Comparison of ENCODE assay signal across 1 cellular context in genomic region chr2:25651782-25652455, GRCh38.
TF ChIP-seq lines count a peak whose summit lies in the region.

No MANE protein-coding gene starts in this region.

TF ChIP-seq in HepG2, 621 proteins besides CTCF, POLR2A, EP300 and RAD21 (continues in another document):
- TF ChIP-seq, protein P1, sequence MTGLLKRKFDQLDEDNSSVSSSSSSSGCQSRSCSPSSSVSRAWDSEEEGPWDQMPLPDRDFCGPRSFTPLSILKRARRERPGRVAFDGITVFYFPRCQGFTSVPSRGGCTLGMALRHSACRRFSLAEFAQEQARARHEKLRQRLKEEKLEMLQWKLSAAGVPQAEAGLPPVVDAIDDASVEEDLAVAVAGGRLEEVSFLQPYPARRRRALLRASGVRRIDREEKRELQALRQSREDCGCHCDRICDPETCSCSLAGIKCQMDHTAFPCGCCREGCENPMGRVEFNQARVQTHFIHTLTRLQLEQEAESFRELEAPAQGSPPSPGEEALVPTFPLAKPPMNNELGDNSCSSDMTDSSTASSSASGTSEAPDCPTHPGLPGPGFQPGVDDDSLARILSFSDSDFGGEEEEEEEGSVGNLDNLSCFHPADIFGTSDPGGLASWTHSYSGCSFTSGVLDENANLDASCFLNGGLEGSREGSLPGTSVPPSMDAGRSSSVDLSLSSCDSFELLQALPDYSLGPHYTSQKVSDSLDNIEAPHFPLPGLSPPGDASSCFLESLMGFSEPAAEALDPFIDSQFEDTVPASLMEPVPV (CRISPR knock-in tag; IDR thresholded peaks at IDR 0.05), result no peak
- TF ChIP-seq KMT2A (CRISPR knock-in tag; IDR thresholded peaks at IDR 0.05), result no peak
- TF ChIP-seq CC2D1A (CRISPR knock-in tag; IDR thresholded peaks at IDR 0.05), result no peak
- peak; percentile 50; the same call in 1 of the 2 replicates for TF ChIP-seq RARA (CRISPR knock-in tag; IDR thresholded peaks at IDR 0.05)
- TF ChIP-seq ZNF747 (CRISPR knock-in tag; IDR thresholded peaks at IDR 0.05; ENCODE audit: borderline replicate concordance), result no peak
- no peak for TF ChIP-seq ZNF256 (CRISPR knock-in tag; conservative IDR thresholded peaks at IDR 0.05)
- no peak for TF ChIP-seq JUNB (CRISPR knock-in tag; IDR thresholded peaks at IDR 0.05; ENCODE audit: borderline replicate concordance)
- TF ChIP-seq SOX13 (IDR thresholded peaks at IDR 0.05), result no peak
- TF ChIP-seq SOX13 (CRISPR knock-in tag; conservative IDR thresholded peaks at IDR 0.05 in 1 of 2, IDR thresholded peaks at IDR 0.05 in 1 of 2), result peak in 1 of 2 experiments; percentile 74; a peak in 2 of 4 replicates
- no peak for TF ChIP-seq ELK4 (CRISPR knock-in tag; IDR thresholded peaks at IDR 0.05; ENCODE audit: borderline replicate concordance)
- 0 out of 2 replicates have a peak, but pooled peaks have one; percentile 26 for TF ChIP-seq AHDC1 (CRISPR knock-in tag; IDR thresholded peaks at IDR 0.05; ENCODE audit: borderline replicate concordance)
- TF ChIP-seq MXI1 (IDR thresholded peaks at IDR 0.05; ENCODE audit: borderline replicate concordance, low read depth, low read length), result no peak
- TF ChIP-seq ZNF318 (CRISPR knock-in tag; IDR thresholded peaks at IDR 0.05), result no peak
- TF ChIP-seq KLF6 (CRISPR knock-in tag; IDR thresholded peaks at IDR 0.05), result no peak
- no peak for TF ChIP-seq JDP2 (CRISPR knock-in tag; IDR thresholded peaks at IDR 0.05; ENCODE audit: borderline replicate concordance)
- TF ChIP-seq ZNF530 (CRISPR knock-in tag; IDR thresholded peaks at IDR 0.05; ENCODE audit: low read depth), result no peak
- TF ChIP-seq ERF (CRISPR knock-in tag; IDR thresholded peaks at IDR 0.05), result no peak
- TF ChIP-seq MAFK (conservative IDR thresholded peaks at IDR 0.05 in 1 of 2, IDR thresholded peaks at IDR 0.05 in 1 of 2; ENCODE audit: low read length in 2 of 2), result no peak
- no peak for TF ChIP-seq ZNF839 (CRISPR knock-in tag; IDR thresholded peaks at IDR 0.05; ENCODE audit: borderline replicate concordance)
- TF ChIP-seq, protein P2, sequence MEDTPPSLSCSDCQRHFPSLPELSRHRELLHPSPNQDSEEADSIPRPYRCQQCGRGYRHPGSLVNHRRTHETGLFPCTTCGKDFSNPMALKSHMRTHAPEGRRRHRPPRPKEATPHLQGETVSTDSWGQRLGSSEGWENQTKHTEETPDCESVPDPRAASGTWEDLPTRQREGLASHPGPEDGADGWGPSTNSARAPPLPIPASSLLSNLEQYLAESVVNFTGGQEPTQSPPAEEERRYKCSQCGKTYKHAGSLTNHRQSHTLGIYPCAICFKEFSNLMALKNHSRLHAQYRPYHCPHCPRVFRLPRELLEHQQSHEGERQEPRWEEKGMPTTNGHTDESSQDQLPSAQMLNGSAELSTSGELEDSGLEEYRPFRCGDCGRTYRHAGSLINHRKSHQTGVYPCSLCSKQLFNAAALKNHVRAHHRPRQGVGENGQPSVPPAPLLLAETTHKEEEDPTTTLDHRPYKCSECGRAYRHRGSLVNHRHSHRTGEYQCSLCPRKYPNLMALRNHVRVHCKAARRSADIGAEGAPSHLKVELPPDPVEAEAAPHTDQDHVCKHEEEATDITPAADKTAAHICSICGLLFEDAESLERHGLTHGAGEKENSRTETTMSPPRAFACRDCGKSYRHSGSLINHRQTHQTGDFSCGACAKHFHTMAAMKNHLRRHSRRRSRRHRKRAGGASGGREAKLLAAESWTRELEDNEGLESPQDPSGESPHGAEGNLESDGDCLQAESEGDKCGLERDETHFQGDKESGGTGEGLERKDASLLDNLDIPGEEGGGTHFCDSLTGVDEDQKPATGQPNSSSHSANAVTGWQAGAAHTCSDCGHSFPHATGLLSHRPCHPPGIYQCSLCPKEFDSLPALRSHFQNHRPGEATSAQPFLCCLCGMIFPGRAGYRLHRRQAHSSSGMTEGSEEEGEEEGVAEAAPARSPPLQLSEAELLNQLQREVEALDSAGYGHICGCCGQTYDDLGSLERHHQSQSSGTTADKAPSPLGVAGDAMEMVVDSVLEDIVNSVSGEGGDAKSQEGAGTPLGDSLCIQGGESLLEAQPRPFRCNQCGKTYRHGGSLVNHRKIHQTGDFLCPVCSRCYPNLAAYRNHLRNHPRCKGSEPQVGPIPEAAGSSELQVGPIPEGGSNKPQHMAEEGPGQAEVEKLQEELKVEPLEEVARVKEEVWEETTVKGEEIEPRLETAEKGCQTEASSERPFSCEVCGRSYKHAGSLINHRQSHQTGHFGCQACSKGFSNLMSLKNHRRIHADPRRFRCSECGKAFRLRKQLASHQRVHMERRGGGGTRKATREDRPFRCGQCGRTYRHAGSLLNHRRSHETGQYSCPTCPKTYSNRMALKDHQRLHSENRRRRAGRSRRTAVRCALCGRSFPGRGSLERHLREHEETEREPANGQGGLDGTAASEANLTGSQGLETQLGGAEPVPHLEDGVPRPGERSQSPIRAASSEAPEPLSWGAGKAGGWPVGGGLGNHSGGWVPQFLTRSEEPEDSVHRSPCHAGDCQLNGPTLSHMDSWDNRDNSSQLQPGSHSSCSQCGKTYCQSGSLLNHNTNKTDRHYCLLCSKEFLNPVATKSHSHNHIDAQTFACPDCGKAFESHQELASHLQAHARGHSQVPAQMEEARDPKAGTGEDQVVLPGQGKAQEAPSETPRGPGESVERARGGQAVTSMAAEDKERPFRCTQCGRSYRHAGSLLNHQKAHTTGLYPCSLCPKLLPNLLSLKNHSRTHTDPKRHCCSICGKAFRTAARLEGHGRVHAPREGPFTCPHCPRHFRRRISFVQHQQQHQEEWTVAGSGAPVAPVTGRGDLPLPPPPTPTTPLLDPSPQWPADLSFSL (CRISPR knock-in tag; IDR thresholded peaks at IDR 0.05), result no peak
- TF ChIP-seq SOX5 (CRISPR knock-in tag; IDR thresholded peaks at IDR 0.05; ENCODE audit: borderline replicate concordance), result 0 out of 2 replicates have a peak, but pooled peaks have one; percentile 37
- TF ChIP-seq MIER2 (CRISPR knock-in tag; IDR thresholded peaks at IDR 0.05), result 0 out of 2 replicates have a peak, but pooled peaks have one; percentile 25
- TF ChIP-seq SOX6 (IDR thresholded peaks at IDR 0.05), result no peak
- peak; percentile 65 for TF ChIP-seq SOX6 (CRISPR knock-in tag; IDR thresholded peaks at IDR 0.05)
- TF ChIP-seq ZSCAN22 (CRISPR knock-in tag; IDR thresholded peaks at IDR 0.05), result no peak
- TF ChIP-seq PBX3 (CRISPR knock-in tag; IDR thresholded peaks at IDR 0.05; ENCODE audit: borderline replicate concordance), result no peak
- peak; percentile 42 to 62; a peak in 3 of 4 replicates for TF ChIP-seq NR2F1 (CRISPR knock-in tag; IDR thresholded peaks at IDR 0.05)
